2 cellular contexts compared by ENCODE assay signal in genomic region chr12:63655543-63656257, GRCh38. TPM values are rescaled to one million over a fixed set of nuclear protein-coding genes. Genes with fewer than 3 reads are reported as not detected.
"Had no signal": no experiment of that assay in that cellular context is flagged by ENCODE, and none has a peak within 500 bp of the region (broad histone marks: within the 10 kb centered on the region; RNA-seq: fewer than 3 reads in every experiment).

No MANE protein-coding gene starts in this region.

RNA-seq across cellular contexts. Expression of gene DPY19L2, which starts 12.6 kb away (rescaled TPM):
- polyA plus RNA-seq: immature natural killer cell, smooth muscle cell had no signal
